34 cellular contexts compared by ENCODE assay signal in the genomic region with DNA sequence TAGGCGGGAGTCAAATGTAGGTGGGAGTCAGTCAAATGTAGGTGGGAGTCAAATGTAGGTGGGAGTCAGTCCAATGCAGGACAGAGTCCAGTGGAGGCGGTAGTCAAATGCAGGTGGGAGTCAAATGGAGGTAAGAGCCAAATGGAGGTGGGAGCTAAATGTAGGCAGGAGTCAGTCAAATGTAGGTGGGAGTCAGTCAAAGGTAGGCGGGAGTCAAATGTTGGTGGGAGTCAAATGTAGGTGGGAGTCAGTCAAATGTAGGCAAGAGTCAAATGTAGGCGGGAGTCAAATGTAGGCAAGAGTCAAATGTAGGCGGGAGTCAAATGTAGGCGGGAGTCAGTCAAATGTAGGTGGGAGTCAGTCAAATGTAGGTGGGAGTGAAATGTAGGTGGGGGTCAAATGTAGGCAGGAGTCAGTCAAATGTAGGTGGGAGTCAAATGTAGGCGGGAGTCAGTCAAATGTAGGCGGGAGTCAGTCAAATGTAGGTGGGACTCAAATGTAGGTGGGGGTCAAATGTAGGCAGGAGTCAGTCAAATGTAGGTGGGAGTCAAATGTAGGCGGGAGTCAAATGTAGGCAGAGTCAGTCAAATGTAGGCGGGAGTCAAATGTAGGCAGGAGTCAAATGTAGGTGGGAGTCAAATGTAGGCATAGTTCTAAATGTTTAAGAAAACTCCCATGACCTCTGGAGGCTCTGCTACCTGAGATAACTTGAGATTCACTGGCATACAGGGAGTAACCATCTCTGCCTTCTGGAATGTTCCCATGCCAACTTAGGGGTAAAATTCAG. TPM values are rescaled to one million over a fixed set of nuclear protein-coding genes. Genes with fewer than 3 reads are reported as not detected.
"Had no signal": no experiment of that assay in that cellular context is flagged by ENCODE, and none has a peak within 500 bp of the region (broad histone marks: within the 10 kb centered on the region; RNA-seq: fewer than 3 reads in every experiment).

No MANE protein-coding gene starts in this region.

- H3K4me1 Mint-ChIP-seq: endodermal cell had no signal

- H3K4me3 Mint-ChIP-seq: activated CD8-positive, alpha-beta memory T cell treated with anti-CD3 and anti-CD28 coated beads, Interleukin-2, amount 10 ng/mL, durations not matched to agents 7 days and 5 days; activated naive CD4-positive, alpha-beta T cell treated with anti-CD3 and anti-CD28 coated beads, Interleukin-2, amount 10 ng/mL, durations not matched to agents 7 days and 5 days; central memory CD8-positive, alpha-beta T cell; dendritic cell treated with granulocyte-macrophage colony-stimulating factor and Interleukin-4, amounts not matched to agents 40 ng/mL and 50 ng/mL, for 4 days; endodermal cell; immature natural killer cell; nephron; stimulated activated memory B cell treated with anti-CD40 and anti-IgM and Interleukin-4, amounts not matched to agents 10 μg/mL and 1 μg/mL and 100 μg/mL, for 72 hours; stimulated activated naive CD8-positive, alpha-beta T cell treated with anti-CD3 and anti-CD28 coated beads, Interleukin-15, amount 100 ng/mL, for 72 hours; type B pancreatic cell had no signal

- H3K27me3 ChIP-seq: vagina had no signal

- H3K4me3 ChIP-seq: breast epithelium, heart left ventricle, skin epidermis, vagina had no signal

- H3K4me1 ChIP-seq: breast epithelium, vagina had no signal

- ATAC-seq: activated CD8-positive, alpha-beta memory T cell treated with anti-CD3 and anti-CD28 coated beads, Interleukin-2, amount 10 ng/mL, durations not matched to agents 7 days and 5 days; esophagus mucosa; heart left ventricle; left colon; sciatic nerve; stimulated activated memory B cell treated with anti-CD40 and anti-IgM and Interleukin-4, amounts not matched to agents 10 μg/mL and 1 μg/mL and 100 μg/mL, for 72 hours; stimulated activated naive CD8-positive, alpha-beta T cell treated with anti-CD3 and anti-CD28 coated beads, Interleukin-15, amount 100 ng/mL, for 72 hours had no signal

- H3K9me3 ChIP-seq: breast epithelium, heart left ventricle, vagina had no signal

- H3K9me3 Mint-ChIP-seq: central memory CD8-positive, alpha-beta T cell; immature natural killer cell; type B pancreatic cell had no signal

- H3K27ac ChIP-seq: breast epithelium, heart left ventricle, skin epidermis, vagina had no signal

- H3K36me3 ChIP-seq: breast epithelium, heart left ventricle, vagina had no signal

- DNase-seq: activated CD4-positive, alpha-beta T cell treated with anti-CD3 and anti-CD28 coated beads for 1 hour; activated CD4-positive, alpha-beta T cell treated with anti-CD3 and anti-CD28 coated beads, Interleukin-2, amount 50 U/mL, for 4 hours; activated CD8-positive, alpha-beta memory T cell treated with anti-CD3 and anti-CD28 coated beads, Interleukin-2, amount 10 ng/mL, durations not matched to agents 7 days and 5 days; activated gamma-delta T cell; activated naive CD4-positive, alpha-beta T cell treated with anti-CD3 and anti-CD28 coated beads, Interleukin-2, amount 10 ng/mL, durations not matched to agents 7 days and 5 days; activated T-cell treated with anti-CD3 and anti-CD28 coated beads, Interleukin-2, amount 50 U/mL, for 48 hours; amygdala; endodermal cell; foreskin fibroblast; heart left ventricle; hypothalamus; immature natural killer cell; kidney; left colon; mammary epithelial cell; stimulated activated CD4-positive, alpha-beta T cell treated with anti-CD3 and anti-CD28 coated beads, Interleukin-12 subunit alpha, Interleukin-12 subunit beta, amount 100 ng/mL, for 4 hours; stimulated activated CD4-positive, alpha-beta T cell treated with anti-CD3 and anti-CD28 coated beads, Interleukin-4, amount 100 ng/mL, for 24 hours; stimulated activated naive CD8-positive, alpha-beta T cell treated with anti-CD3 and anti-CD28 coated beads, Interleukin-15, amount 100 ng/mL, for 72 hours; substantia nigra had no signal

- H3K36me3 Mint-ChIP-seq: immature natural killer cell; stimulated activated memory B cell treated with anti-CD40 and anti-IgM and Interleukin-4, amounts not matched to agents 10 μg/mL and 1 μg/mL and 100 μg/mL, for 72 hours; type B pancreatic cell had no signal

- H3K27ac Mint-ChIP-seq: activated CD8-positive, alpha-beta memory T cell treated with anti-CD3 and anti-CD28 coated beads, Interleukin-2, amount 10 ng/mL, durations not matched to agents 7 days and 5 days; activated naive CD4-positive, alpha-beta T cell treated with anti-CD3 and anti-CD28 coated beads, Interleukin-2, amount 10 ng/mL, durations not matched to agents 7 days and 5 days; dendritic cell treated with granulocyte-macrophage colony-stimulating factor and Interleukin-4, amounts not matched to agents 40 ng/mL and 50 ng/mL, for 4 days; endodermal cell; immature natural killer cell; stimulated activated memory B cell treated with anti-CD40 and anti-IgM and Interleukin-4, amounts not matched to agents 10 μg/mL and 1 μg/mL and 100 μg/mL, for 72 hours; type B pancreatic cell had no signal

RNA-seq across cellular contexts. Expression of gene UNCX, which starts 42.5 kb away (rescaled TPM):
- total RNA-seq: activated CD8-positive, alpha-beta memory T cell treated with anti-CD3 and anti-CD28 coated beads, Interleukin-2, amount 10 ng/mL, durations not matched to agents 7 days and 5 days; breast epithelium; esophagus mucosa; heart left ventricle; left colon; liver; mammary epithelial cell; mucosa of gallbladder; osteocyte; posterior vena cava; sciatic nerve; T-helper 1 cell treated with Interleukin-12 subunit alpha and Interleukin-12 subunit beta and Interleukin-4 antibody, amounts not matched to agents 30 ng/mL and 1 ng/mL, for 36 hours; vagina had no signal
- polyA plus RNA-seq: heart left ventricle, immature natural killer cell, liver, mammary epithelial cell had no signal
